Comparison of ENCODE assay signal across 8 cellular contexts in the genomic region with DNA sequence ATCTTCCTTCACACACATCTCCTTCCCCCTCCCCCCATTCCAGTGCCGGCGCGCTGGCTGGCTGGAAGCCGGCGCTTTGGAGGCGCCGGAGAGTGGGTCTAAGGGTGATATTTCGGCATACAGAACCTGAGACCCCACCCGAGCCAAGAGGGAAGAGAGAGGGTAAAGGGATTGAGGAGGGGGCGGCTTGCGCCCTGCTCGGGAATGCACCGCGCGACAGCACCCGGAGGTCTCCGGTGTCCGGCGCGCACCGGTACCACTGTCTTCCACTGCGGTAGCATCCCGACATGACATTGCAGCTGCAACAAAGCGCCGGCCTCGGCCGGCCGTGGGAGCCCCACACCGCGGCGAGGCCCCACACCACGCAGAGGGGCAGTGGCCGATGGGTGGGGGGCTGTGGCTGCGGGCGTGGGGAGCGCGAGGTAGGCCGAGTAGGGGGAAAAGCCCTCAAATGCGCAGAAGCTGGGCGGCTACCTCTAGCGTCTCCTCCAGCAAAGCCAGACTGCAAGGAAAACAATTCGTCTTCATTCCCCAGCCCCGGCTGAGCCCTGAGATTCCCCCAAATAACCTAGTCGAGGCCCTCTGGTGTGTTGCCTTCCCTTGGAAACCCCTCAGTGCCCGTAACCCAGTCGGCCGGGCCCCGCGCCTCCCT. TPM values are rescaled to one million over a fixed set of nuclear protein-coding genes. Genes with fewer than 3 reads are reported as not detected.
DNase-seq lines count a peak whose midpoint lies in the region; ATAC-seq, FAIRE-seq and TF ChIP-seq lines count a peak whose summit lies in the region.

No MANE protein-coding gene starts in this region.

- FAIRE-seq in H54 (lab: Jason Lieb, UNC) (no peak), bronchial epithelial cell (lab: Jason Lieb, UNC) (no peak)

- no peak for TF ChIP-seq CTCF in bronchial epithelial cell (IDR thresholded peaks at IDR 0.05; ENCODE audit: insufficient read depth, low read length, severe bottlenecking)
- TF ChIP-seq CTCF in kidney epithelial cell (IDR thresholded peaks at IDR 0.05; ENCODE audit: insufficient read depth, low read length, poor library complexity, severe bottlenecking): no peak

- peaks cover 10 to 19% of the 10 kb centered on the region in 2 donors for H3K4me1 Mint-ChIP-seq in stimulated activated naive B cell treated with anti-CD40 and anti-IgM and Interleukin-4, amounts not matched to agents 10 μg/mL and 1 μg/mL and 100 μg/mL, for 72 hours

- H3K4me3 ChIP-seq in bronchial epithelial cell (ENCODE audit: low read depth, low read length): peak overlapping the region; percentile 60
- H3K4me3 ChIP-seq in kidney epithelial cell (ENCODE audit: low read depth, low read length): peak overlapping the region; percentile 74

- H3K27ac Mint-ChIP-seq in stimulated activated naive B cell treated with anti-CD40 and anti-IgM and Interleukin-4, amounts not matched to agents 10 μg/mL and 1 μg/mL and 100 μg/mL, for 72 hours: no peak overlapping the region

- H3K4me3 Mint-ChIP-seq in stimulated activated naive B cell treated with anti-CD40 and anti-IgM and Interleukin-4, amounts not matched to agents 10 μg/mL and 1 μg/mL and 100 μg/mL, for 72 hours: peak overlapping the region; percentile 81 to 88

- H3K36me3 ChIP-seq in bronchial epithelial cell (ENCODE audit: control insufficient read depth, insufficient read depth, low read length) (peaks cover 1% of the 10 kb centered on the region), kidney epithelial cell (ENCODE audit: control insufficient read depth, insufficient read depth, low read length) (no peaks in the 10 kb centered on the region)

- DNase-seq in NCI-H1694 (lab: John Stamatoyannopoulos, UW): peak; percentile 1
- no peak for DNase-seq in NCI-H1694 treated with DMSO at 0.1 percent for 48 hours (lab: John Stamatoyannopoulos, UW)
- DNase-seq in H54 (ENCODE audit: insufficient read length, low spot score): peak; percentile 35
- peak; percentile 13 for DNase-seq in NCI-H345 (lab: John Stamatoyannopoulos, UW)
- no peak for DNase-seq in bronchial epithelial cell (ENCODE audit: low read depth)
- no peak for DNase-seq in kidney epithelial cell (ENCODE audit: low read depth)
- DNase-seq in stimulated activated naive B cell treated with anti-CD40 and anti-IgM and Interleukin-4, amounts not matched to agents 10 μg/mL and 1 μg/mL and 100 μg/mL, for 72 hours: peak; percentile 6

- H3K36me3 Mint-ChIP-seq in stimulated activated naive B cell treated with anti-CD40 and anti-IgM and Interleukin-4, amounts not matched to agents 10 μg/mL and 1 μg/mL and 100 μg/mL, for 72 hours: no peaks in the 10 kb centered on the region

- no peaks in the 10 kb centered on the region for H3K9me3 Mint-ChIP-seq in stimulated activated naive B cell treated with anti-CD40 and anti-IgM and Interleukin-4, amounts not matched to agents 10 μg/mL and 1 μg/mL and 100 μg/mL, for 72 hours

- TF ChIP-seq POLR2A in H54 (IDR thresholded peaks at IDR 0.05; ENCODE audit: low read depth, low read length): no peak

- H3K27me3 ChIP-seq in bronchial epithelial cell (ENCODE audit: control insufficient read depth, insufficient read depth, low read length) (no peaks in the 10 kb centered on the region), kidney epithelial cell (ENCODE audit: control insufficient read depth, insufficient read depth, low read length) (no peaks in the 10 kb centered on the region)

- peaks cover 19 to 21% of the 10 kb centered on the region in 2 donors for H3K27me3 Mint-ChIP-seq in stimulated activated naive B cell treated with anti-CD40 and anti-IgM and Interleukin-4, amounts not matched to agents 10 μg/mL and 1 μg/mL and 100 μg/mL, for 72 hours

- ATAC-seq in stimulated activated naive B cell treated with anti-CD40 and anti-IgM and Interleukin-4, amounts not matched to agents 10 μg/mL and 1 μg/mL and 100 μg/mL, for 72 hours (replicated peaks): peak; percentile 8 to 32
- no peak for ATAC-seq in GM21515 (IDR thresholded peaks at IDR 0.05; ENCODE audit: unreplicated experiment)

RNA-seq across cellular contexts. Expression of a gene that starts 0.9 kb away (rescaled TPM):
- total RNA-seq in bronchial epithelial cell (39.9 and 42.4 TPM in 2 replicates), kidney epithelial cell (54.6 and 61.2 TPM in 2 replicates)

Comparison
In these comparisons a context has a peak if more than half of its experiments do, and no peak if none do; other contexts are left out.
1. DNase-seq: peak in NCI-H1694 (single experiment), H54 (single experiment), NCI-H345 (single experiment) and stimulated activated naive B cell treated with anti-CD40 and anti-IgM and Interleukin-4, amounts not matched to agents 10 μg/mL and 1 μg/mL and 100 μg/mL, for 72 hours (single experiment); none in NCI-H1694 treated with DMSO at 0.1 percent for 48 hours (single experiment), bronchial epithelial cell (single experiment) and kidney epithelial cell (single experiment).